ENCODE assay signal across 1 cellular context in the genomic region with DNA sequence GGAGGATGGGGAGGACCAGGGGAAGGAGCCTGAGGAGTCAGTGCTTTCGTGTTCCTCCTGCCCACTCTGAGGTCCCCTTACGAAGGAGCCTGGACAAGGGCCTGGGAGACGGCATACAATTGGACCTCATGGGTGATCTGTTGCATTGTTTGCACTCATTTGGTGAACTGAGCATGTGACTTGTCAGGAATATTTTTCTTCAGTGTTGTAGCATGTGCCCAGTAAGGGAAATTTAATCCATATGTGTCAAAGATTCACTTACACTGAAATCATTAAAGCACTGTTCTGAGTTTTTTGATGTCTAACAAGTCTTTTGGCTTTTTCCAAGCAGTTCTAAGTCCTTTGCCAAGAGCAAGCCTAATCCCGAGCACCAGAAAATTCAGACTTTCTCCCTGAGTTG.
TF ChIP-seq lines count a peak whose summit lies in the region.

No MANE protein-coding gene starts in this region.

TF ChIP-seq in GM23338, 12 proteins besides CTCF, POLR2A, EP300 and RAD21 (continued from another document):
- TF ChIP-seq ZNF462 (CRISPR knock-in tag; IDR thresholded peaks at IDR 0.05) = no peak
- no peak for TF ChIP-seq POLR2AphosphoS5 (IDR thresholded peaks at IDR 0.05; ENCODE audit: low read depth)
- no peak for TF ChIP-seq STAT1 (IDR thresholded peaks at IDR 0.05; ENCODE audit: unreplicated experiment)
- no peak for TF ChIP-seq ETS1 (IDR thresholded peaks at IDR 0.05)
- no peak for TF ChIP-seq REST (IDR thresholded peaks at IDR 0.05; ENCODE audit: unreplicated experiment)
- TF ChIP-seq EZH2phosphoT487 (IDR thresholded peaks at IDR 0.05; ENCODE audit: unreplicated experiment) = no peak
